Comparison of ENCODE assay signal across 2 cellular contexts in the genomic region with DNA sequence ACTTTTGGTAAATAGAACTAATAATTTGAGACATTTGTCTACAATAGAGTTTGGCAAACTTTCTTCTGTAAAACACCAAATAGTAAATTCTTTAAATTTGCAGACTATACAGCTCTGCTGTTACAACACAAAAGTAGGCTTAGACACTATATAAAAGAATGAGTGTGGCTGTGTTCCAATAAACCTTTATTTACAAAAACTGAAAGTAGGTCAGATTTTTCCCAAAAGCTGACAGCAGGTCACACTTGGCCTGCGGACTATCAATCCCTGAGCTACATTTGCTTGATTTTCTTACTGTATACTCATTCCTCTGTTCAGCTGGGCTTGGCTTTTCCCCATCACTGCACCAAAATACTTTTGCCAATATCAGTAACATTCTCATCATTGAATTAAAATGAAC.
TF ChIP-seq lines count a peak whose summit lies in the region.

No MANE protein-coding gene starts in this region.

TF ChIP-seq in liver, 16 proteins besides CTCF, POLR2A, EP300 and RAD21 (continued from another document):
- TF ChIP-seq, protein P1, sequence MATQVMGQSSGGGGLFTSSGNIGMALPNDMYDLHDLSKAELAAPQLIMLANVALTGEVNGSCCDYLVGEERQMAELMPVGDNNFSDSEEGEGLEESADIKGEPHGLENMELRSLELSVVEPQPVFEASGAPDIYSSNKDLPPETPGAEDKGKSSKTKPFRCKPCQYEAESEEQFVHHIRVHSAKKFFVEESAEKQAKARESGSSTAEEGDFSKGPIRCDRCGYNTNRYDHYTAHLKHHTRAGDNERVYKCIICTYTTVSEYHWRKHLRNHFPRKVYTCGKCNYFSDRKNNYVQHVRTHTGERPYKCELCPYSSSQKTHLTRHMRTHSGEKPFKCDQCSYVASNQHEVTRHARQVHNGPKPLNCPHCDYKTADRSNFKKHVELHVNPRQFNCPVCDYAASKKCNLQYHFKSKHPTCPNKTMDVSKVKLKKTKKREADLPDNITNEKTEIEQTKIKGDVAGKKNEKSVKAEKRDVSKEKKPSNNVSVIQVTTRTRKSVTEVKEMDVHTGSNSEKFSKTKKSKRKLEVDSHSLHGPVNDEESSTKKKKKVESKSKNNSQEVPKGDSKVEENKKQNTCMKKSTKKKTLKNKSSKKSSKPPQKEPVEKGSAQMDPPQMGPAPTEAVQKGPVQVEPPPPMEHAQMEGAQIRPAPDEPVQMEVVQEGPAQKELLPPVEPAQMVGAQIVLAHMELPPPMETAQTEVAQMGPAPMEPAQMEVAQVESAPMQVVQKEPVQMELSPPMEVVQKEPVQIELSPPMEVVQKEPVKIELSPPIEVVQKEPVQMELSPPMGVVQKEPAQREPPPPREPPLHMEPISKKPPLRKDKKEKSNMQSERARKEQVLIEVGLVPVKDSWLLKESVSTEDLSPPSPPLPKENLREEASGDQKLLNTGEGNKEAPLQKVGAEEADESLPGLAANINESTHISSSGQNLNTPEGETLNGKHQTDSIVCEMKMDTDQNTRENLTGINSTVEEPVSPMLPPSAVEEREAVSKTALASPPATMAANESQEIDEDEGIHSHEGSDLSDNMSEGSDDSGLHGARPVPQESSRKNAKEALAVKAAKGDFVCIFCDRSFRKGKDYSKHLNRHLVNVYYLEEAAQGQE (IDR thresholded peaks at IDR 0.05), result no peak

TF ChIP-seq in HepG2, 621 proteins besides CTCF, POLR2A, EP300 and RAD21 (continued from another document):
- TF ChIP-seq, protein P2, sequence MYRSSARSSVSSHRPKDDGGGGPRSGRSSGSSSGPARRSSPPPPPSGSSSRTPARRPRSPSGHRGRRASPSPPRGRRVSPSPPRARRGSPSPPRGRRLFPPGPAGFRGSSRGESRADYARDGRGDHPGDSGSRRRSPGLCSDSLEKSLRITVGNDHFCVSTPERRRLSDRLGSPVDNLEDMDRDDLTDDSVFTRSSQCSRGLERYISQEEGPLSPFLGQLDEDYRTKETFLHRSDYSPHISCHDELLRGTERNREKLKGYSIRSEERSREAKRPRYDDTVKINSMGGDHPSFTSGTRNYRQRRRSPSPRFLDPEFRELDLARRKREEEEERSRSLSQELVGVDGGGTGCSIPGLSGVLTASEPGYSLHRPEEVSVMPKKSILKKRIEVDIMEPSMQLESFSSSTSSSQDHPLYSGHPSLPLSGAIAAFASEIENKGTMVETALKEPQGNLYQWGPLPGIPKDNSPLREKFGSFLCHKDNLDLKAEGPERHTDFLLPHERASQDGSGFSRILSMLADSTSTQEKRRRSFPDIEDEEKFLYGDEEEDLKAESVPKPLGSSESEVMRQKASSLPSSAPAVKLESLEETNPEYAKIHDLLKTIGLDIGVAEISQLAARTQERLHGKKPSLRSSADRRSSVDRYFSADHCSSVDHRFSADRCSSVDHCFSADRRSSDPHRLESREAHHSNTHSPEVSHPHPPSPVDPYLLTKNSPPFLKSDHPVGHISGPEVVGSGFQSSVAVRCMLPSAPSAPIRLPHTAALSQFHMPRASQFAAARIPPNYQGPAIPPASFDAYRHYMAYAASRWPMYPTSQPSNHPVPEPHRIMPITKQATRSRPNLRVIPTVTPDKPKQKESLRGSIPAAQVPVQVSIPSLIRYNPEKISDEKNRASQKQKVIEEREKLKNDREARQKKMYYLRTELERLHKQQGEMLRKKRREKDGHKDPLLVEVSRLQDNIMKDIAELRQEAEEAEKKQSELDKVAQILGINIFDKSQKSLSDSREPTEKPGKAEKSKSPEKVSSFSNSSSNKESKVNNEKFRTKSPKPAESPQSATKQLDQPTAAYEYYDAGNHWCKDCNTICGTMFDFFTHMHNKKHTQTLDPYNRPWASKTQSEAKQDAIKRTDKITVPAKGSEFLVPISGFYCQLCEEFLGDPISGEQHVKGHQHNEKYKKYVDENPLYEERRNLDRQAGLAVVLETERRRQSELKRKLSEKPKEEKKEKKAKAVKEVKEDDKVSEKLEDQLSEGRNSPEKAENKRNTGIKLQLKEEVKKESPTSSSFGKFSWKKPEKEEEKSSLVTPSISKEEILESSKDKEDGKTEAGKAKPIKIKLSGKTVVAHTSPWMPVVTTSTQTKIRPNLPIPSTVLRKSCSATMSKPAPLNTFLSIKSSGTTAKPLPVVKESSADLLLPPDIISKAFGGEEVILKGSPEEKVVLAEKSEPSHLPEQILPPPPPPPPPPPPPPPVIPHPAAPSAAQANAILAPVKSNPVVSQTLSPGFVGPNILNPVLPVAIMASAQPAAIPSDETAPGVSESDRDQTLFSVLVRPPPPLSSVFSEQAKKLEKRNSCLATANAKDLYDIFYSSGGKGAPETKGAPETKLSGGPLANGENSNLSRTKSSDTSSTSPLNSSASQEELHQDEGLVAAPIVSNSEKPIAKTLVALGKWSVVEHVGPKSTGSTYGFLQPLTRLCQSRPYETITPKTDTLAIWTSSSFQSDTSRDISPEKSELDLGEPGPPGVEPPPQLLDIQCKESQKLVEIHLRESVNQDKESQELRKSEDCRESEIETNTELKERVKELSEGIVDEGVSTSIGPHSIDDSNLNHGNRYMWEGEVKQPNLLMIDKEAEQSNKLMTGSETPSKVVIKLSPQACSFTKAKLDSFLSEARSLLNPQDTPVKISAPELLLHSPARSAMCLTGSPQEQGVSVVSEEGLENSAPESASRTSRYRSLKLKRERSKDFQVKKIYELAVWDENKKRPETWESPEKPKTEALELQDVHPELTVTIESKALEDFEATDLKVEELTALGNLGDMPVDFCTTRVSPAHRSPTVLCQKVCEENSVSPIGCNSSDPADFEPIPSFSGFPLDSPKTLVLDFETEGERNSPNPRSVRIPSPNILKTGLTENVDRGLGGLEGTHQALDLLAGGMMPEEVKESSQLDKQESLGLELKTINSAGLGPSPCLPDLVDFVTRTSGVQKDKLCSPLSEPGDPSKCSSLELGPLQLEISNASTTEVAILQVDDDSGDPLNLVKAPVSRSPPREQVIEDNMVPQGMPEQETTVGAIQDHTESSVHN (CRISPR knock-in tag; IDR thresholded peaks at IDR 0.05), result no peak
- TF ChIP-seq, protein P3, sequence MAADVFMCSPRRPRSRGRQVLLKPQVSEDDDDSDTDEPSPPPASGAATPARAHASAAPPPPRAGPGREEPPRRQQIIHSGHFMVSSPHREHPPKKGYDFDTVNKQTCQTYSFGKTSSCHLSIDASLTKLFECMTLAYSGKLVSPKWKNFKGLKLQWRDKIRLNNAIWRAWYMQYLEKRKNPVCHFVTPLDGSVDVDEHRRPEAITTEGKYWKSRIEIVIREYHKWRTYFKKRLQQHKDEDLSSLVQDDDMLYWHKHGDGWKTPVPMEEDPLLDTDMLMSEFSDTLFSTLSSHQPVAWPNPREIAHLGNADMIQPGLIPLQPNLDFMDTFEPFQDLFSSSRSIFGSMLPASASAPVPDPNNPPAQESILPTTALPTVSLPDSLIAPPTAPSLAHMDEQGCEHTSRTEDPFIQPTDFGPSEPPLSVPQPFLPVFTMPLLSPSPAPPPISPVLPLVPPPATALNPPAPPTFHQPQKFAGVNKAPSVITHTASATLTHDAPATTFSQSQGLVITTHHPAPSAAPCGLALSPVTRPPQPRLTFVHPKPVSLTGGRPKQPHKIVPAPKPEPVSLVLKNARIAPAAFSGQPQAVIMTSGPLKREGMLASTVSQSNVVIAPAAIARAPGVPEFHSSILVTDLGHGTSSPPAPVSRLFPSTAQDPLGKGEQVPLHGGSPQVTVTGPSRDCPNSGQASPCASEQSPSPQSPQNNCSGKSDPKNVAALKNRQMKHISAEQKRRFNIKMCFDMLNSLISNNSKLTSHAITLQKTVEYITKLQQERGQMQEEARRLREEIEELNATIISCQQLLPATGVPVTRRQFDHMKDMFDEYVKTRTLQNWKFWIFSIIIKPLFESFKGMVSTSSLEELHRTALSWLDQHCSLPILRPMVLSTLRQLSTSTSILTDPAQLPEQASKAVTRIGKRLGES (CRISPR knock-in tag; IDR thresholded peaks at IDR 0.05; ENCODE audit: borderline replicate concordance), result no peak
- TF ChIP-seq ZSCAN9 (CRISPR knock-in tag; IDR thresholded peaks at IDR 0.05; ENCODE audit: borderline replicate concordance) (no peak), SMAD9 (CRISPR knock-in tag; IDR thresholded peaks at IDR 0.05) (no peak), NR2F1 (CRISPR knock-in tag; IDR thresholded peaks at IDR 0.05) (no peak), ZNF24 (IDR thresholded peaks at IDR 0.05) (no peak), GFI1 (CRISPR knock-in tag; IDR thresholded peaks at IDR 0.05; ENCODE audit: borderline replicate concordance) (no peak)
- TF ChIP-seq, protein P4, sequence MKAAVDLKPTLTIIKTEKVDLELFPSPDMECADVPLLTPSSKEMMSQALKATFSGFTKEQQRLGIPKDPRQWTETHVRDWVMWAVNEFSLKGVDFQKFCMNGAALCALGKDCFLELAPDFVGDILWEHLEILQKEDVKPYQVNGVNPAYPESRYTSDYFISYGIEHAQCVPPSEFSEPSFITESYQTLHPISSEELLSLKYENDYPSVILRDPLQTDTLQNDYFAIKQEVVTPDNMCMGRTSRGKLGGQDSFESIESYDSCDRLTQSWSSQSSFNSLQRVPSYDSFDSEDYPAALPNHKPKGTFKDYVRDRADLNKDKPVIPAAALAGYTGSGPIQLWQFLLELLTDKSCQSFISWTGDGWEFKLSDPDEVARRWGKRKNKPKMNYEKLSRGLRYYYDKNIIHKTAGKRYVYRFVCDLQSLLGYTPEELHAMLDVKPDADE (CRISPR knock-in tag; IDR thresholded peaks at IDR 0.05), result no peak
